In the genomic region with DNA sequence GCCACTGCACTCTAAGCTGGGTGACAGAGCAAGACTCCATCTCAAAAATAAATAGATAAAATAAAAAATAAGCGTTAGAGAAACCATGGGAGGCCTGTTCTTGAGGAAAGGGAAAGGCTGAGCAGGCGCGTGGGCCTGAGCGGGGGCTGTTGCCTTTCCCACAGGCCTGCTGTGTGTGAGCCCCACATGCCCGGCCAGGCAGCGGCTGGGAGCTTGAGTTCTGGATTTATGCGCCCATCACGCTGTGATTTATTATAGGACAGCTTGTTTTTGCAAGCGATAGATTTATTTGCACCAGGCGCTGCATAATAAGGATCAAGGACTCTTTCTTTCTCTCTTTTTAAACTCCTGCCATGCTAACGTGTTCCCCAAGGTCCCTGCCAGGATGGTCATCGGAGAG, we compare ENCODE assay signal across 2 cellular contexts.
A peak's percentile ranks its signal among the peaks of the same experiment; 100 is the strongest.
TF ChIP-seq lines count a peak whose summit lies in the region.

No MANE protein-coding gene starts in this region.

TF ChIP-seq in HEK293T, 16 proteins besides CTCF, POLR2A, EP300 and RAD21:
- TF ChIP-seq PKNOX1 (IDR thresholded peaks at IDR 0.05) (peak; percentile 40), L3MBTL2 (conservative IDR thresholded peaks at IDR 0.05) (no peak)
TF ChIP-seq in HEK293T: peak in this region for 1.

TF ChIP-seq in H1, 55 proteins besides CTCF, POLR2A, EP300 and RAD21:
- TF ChIP-seq CBX8 (IDR thresholded peaks at IDR 0.05; ENCODE audit: borderline replicate concordance, low read depth, low read length): no peak
- TF ChIP-seq SP1 (IDR thresholded peaks at IDR 0.05; ENCODE audit: low read depth, low read length): no peak
- TF ChIP-seq TAF7 (optimal IDR thresholded peaks at IDR 0.05; ENCODE audit: borderline replicate concordance, low read depth, low read length): no peak
- no peak for TF ChIP-seq POU5F1 (IDR thresholded peaks at IDR 0.05; ENCODE audit: low read depth, low read length)
- no peak for TF ChIP-seq PHF8 (conservative IDR thresholded peaks at IDR 0.05; ENCODE audit: low read depth, low read length)
- TF ChIP-seq TAF1 (IDR thresholded peaks at IDR 0.05; ENCODE audit: low read depth, low read length): no peak
- no peak for TF ChIP-seq YY1 (IDR thresholded peaks at IDR 0.05; ENCODE audit: low read depth, low read length)
- no peak for TF ChIP-seq KDM5A (IDR thresholded peaks at IDR 0.05; ENCODE audit: low read length)
- no peak for TF ChIP-seq SRF (IDR thresholded peaks at IDR 0.05; ENCODE audit: low read depth, low read length)
- no peak for TF ChIP-seq KDM4A (IDR thresholded peaks at IDR 0.05; ENCODE audit: low read depth, low read length, severe bottlenecking)
- TF ChIP-seq TEAD4 (IDR thresholded peaks at IDR 0.05; ENCODE audit: low read depth, low read length): no peak
- TF ChIP-seq HDAC2 (IDR thresholded peaks at IDR 0.05; ENCODE audit: borderline replicate concordance in 1 of 2, low read depth in 2 of 2, low read length in 2 of 2): no peak
- TF ChIP-seq EZH2 (IDR thresholded peaks at IDR 0.05; ENCODE audit: low read depth, low read length, severe bottlenecking): no peak
- TF ChIP-seq SIN3A (conservative IDR thresholded peaks at IDR 0.05 in 1 of 2, IDR thresholded peaks at IDR 0.05 in 1 of 2; ENCODE audit: low read depth in 1 of 2, low read length in 2 of 2): no peak
- TF ChIP-seq GABPA (IDR thresholded peaks at IDR 0.05; ENCODE audit: borderline replicate concordance, insufficient read depth, low read length): no peak
- TF ChIP-seq NANOG (IDR thresholded peaks at IDR 0.05; ENCODE audit: insufficient read depth, low read depth, low read length, poor library complexity, severe bottlenecking): no peak
- TF ChIP-seq BACH1 (IDR thresholded peaks at IDR 0.05; ENCODE audit: low read length): no peak
